2 cellular contexts compared by ENCODE assay signal in the genomic region with DNA sequence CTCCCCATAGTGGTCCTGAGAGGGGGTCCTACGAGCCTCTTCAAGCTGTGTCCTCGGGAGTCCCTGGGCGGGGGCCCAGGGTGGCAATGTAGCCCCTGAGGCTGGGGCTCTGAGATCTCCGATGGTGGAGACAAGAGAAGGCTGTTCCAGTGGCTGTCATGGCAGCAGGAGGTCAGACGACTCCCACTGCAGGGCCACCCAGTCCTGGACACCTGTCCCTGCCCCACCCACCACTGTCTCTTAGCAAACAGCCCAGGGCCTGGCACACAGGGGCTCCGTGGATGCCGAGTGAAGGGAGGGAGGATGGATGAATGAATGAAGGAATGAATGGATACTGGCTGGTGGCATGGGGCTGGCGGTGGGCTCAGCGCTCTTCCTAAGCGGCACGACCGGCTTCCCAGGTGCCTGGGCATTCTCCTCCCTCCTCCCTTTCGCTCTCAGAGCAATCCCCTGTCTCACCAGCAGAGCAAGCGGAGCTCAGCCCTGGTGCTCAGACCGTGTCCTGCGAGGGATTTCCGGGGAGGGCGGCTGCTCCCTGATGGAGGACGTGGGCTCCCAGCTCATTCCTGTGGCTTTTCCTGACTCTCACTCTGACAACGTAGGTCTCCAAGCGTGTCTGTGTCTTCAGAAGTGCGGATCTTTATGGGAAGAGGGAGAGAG.
TF ChIP-seq lines count a peak whose summit lies in the region.

No MANE protein-coding gene starts in this region.

TF ChIP-seq in SK-N-SH treated with all-trans-retinoic acid at 6 μM for 48 hours, 23 proteins besides CTCF, POLR2A, EP300 and RAD21 (continued from another document):
- TF ChIP-seq PATZ1 (CRISPR knock-in tag; IDR thresholded peaks at IDR 0.05; ENCODE audit: borderline replicate concordance), result no peak
- TF ChIP-seq TOX (CRISPR knock-in tag; IDR thresholded peaks at IDR 0.05; ENCODE audit: borderline replicate concordance), result no peak

TF ChIP-seq in SK-N-SH, 30 proteins besides CTCF, POLR2A, EP300 and RAD21 (continued from another document):
- TF ChIP-seq, protein P1, sequence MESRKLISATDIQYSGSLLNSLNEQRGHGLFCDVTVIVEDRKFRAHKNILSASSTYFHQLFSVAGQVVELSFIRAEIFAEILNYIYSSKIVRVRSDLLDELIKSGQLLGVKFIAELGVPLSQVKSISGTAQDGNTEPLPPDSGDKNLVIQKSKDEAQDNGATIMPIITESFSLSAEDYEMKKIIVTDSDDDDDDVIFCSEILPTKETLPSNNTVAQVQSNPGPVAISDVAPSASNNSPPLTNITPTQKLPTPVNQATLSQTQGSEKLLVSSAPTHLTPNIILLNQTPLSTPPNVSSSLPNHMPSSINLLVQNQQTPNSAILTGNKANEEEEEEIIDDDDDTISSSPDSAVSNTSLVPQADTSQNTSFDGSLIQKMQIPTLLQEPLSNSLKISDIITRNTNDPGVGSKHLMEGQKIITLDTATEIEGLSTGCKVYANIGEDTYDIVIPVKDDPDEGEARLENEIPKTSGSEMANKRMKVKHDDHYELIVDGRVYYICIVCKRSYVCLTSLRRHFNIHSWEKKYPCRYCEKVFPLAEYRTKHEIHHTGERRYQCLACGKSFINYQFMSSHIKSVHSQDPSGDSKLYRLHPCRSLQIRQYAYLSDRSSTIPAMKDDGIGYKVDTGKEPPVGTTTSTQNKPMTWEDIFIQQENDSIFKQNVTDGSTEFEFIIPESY (IDR thresholded peaks at IDR 0.05; ENCODE audit: borderline replicate concordance, low read depth), result no peak
- TF ChIP-seq NFIC (IDR thresholded peaks at IDR 0.05; ENCODE audit: borderline replicate concordance) (no peak), EZH2phosphoT487 (IDR thresholded peaks at IDR 0.05; ENCODE audit: borderline replicate concordance, low read depth) (no peak), TCF12 (IDR thresholded peaks at IDR 0.05) (no peak), POLR2AphosphoS5 (IDR thresholded peaks at IDR 0.05; ENCODE audit: low read depth, low read length) (no peak), TEAD4 (IDR thresholded peaks at IDR 0.05; ENCODE audit: borderline replicate concordance, insufficient read depth) (no peak), ELF1 (IDR thresholded peaks at IDR 0.05) (no peak), FOSL2 (IDR thresholded peaks at IDR 0.05; ENCODE audit: borderline replicate concordance, low read depth) (no peak), FOXM1 (IDR thresholded peaks at IDR 0.05; ENCODE audit: low read depth) (no peak)
- TF ChIP-seq, protein P2, sequence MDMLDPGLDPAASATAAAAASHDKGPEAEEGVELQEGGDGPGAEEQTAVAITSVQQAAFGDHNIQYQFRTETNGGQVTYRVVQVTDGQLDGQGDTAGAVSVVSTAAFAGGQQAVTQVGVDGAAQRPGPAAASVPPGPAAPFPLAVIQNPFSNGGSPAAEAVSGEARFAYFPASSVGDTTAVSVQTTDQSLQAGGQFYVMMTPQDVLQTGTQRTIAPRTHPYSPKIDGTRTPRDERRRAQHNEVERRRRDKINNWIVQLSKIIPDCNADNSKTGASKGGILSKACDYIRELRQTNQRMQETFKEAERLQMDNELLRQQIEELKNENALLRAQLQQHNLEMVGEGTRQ (IDR thresholded peaks at IDR 0.05; ENCODE audit: borderline replicate concordance, low read depth, low read length), result no peak
